ENCODE assay signal across 25 cellular contexts in genomic region chr6:152225231-152225934, GRCh38.
DNase-seq lines count a peak whose midpoint lies in the region; FAIRE-seq and TF ChIP-seq lines count a peak whose summit lies in the region.
"Had no signal": no experiment of that assay in that cellular context is flagged by ENCODE, and none has a peak within 500 bp of the region (broad histone marks: within the 10 kb centered on the region; RNA-seq: fewer than 3 reads in every experiment).

No MANE protein-coding gene starts in this region.

- H3K9me3 ChIP-seq in sigmoid colon (peaks cover 3 to 9% (median 6%) of the 10 kb centered on the region in 4 donors), small intestine (ENCODE audit: control insufficient read depth, low read depth) (no peaks in the 10 kb centered on the region), kidney (ENCODE audit: control insufficient read depth in 1 of 2, low read length in 2 of 2) (peaks cover 0 to 6% of the 10 kb centered on the region in 2 donors)
- H3K9me3 ChIP-seq: BE2C had no signal

- intact Hi-C loops in sigmoid colon (cut with DNase I): loop anchor here (5.0 kb wide), 1 partner anchor 52 kb away; no protein-coding TSS in a partner anchor
- intact Hi-C loops in kidney (cut with DNase I): loop anchor here (10.0 kb wide), 1 partner anchor 119 kb away; no protein-coding TSS in a partner anchor

- H3K4me3 ChIP-seq in fibroblast of villous mesenchyme (ENCODE audit: low read depth, low read length) (no peak overlapping the region), sigmoid colon (no peak overlapping the region), small intestine (ENCODE audit: low read depth in 1 of 2, low read length in 2 of 2) (no peak overlapping the region), kidney (ENCODE audit: low read length in 2 of 2) (no peak overlapping the region)
- H3K4me3 ChIP-seq: GM12878 had no signal

- FAIRE-seq in small intestine (lab: Jason Lieb, UNC) (no peak), kidney (lab: Jason Lieb, UNC) (no peak)
- FAIRE-seq: GM12878, TTC549 had no signal

- TF ChIP-seq POLR2A in sigmoid colon (IDR thresholded peaks at IDR 0.05): no peak

- peaks cover 17 to 76% (median 38%) of the 10 kb centered on the region in 4 donors for H3K36me3 ChIP-seq in sigmoid colon
- peaks cover 0 to 11% of the 10 kb centered on the region in 2 donors for H3K36me3 ChIP-seq in small intestine (ENCODE audit: control insufficient read depth in 2 of 2, insufficient read depth in 2 of 2, low read length in 2 of 2)
- H3K36me3 ChIP-seq in kidney (ENCODE audit: control insufficient read depth in 1 of 2, insufficient read depth in 2 of 2, low read length in 2 of 2): peaks cover 35 to 47% of the 10 kb centered on the region in 2 donors

- no peak overlapping the region for H3K9ac ChIP-seq in kidney (ENCODE audit: low read length in 2 of 2)
- H3K9ac ChIP-seq: parathyroid adenoma had no signal

- no peak for TF ChIP-seq EP300 in sigmoid colon (IDR thresholded peaks at IDR 0.05)

- WGBS in sigmoid colon, 2 donors: 80 to 86% methylated on average over 7 of the region's 7 CpGs
- WGBS in small intestine, 3 donors: 73 to 86% (median 81%) methylated on average over 7 of the region's 7 CpGs

- peak overlapping the region in 3 of 4 donors; percentile 36 to 67 (median 38) for H3K27ac ChIP-seq in sigmoid colon
- H3K27ac ChIP-seq in small intestine (ENCODE audit: low read depth in 1 of 2, low read length in 1 of 2): no peak overlapping the region
- H3K27ac ChIP-seq in kidney (ENCODE audit: low read depth in 2 of 2, low read length in 2 of 2): no peak overlapping the region
- H3K27ac ChIP-seq: 22Rv1, parathyroid adenoma had no signal

- TF ChIP-seq CTCF in fibroblast of villous mesenchyme (IDR thresholded peaks at IDR 0.05; ENCODE audit: insufficient read depth, low read depth, low read length): no peak
- TF ChIP-seq CTCF in sigmoid colon (IDR thresholded peaks at IDR 0.05): no peak
- TF ChIP-seq CTCF in kidney (IDR thresholded peaks at IDR 0.05; ENCODE audit: borderline replicate concordance, extremely low read depth, insufficient read depth): no peak

- H3K27me3 ChIP-seq in sigmoid colon (no peaks in the 10 kb centered on the region), small intestine (ENCODE audit: control insufficient read depth in 2 of 2, insufficient read depth in 2 of 2, low read length in 2 of 2) (no peaks in the 10 kb centered on the region)
- H3K27me3 ChIP-seq: BE2C had no signal

- DNase-seq in DMS53 (lab: John Stamatoyannopoulos, UW) (peak; percentile 20), DMS53 treated with DMSO at 0.1 percent for 48 hours (lab: John Stamatoyannopoulos, UW; ENCODE audit: unreplicated experiment) (no peak), cerebellar cortex (ENCODE audit: low spot score) (peak; percentile 57), fibroblast of villous mesenchyme (ENCODE audit: low read depth) (peak; percentile 74), sigmoid colon (no peak), small intestine (no peak), GOT3 (lab: John Stamatoyannopoulos, UW) (no peak), kidney (no peak)
- DNase-seq: activated CD4-positive, alpha-beta T cell treated with anti-CD3 and anti-CD28 coated beads for 1 hour; activated CD8-positive, alpha-beta T cell treated with anti-CD3 and anti-CD28 coated beads for 36 hours; activated naive CD8-positive, alpha-beta T cell treated with anti-CD3 and anti-CD28 coated beads for 36 hours; BE2C; DND-41; effector CD8-positive, alpha-beta T cell; erythroblast; H7; head of caudate nucleus; natural killer cell; NCI-H1048; NCI-H1930; NCI-H69 had no signal

- peaks cover 0 to 9% (median 3%) of the 10 kb centered on the region in 4 donors for H3K4me1 ChIP-seq in sigmoid colon
- no peaks in the 10 kb centered on the region for H3K4me1 ChIP-seq in small intestine (ENCODE audit: control insufficient read depth in 2 of 2, insufficient read depth in 1 of 2, low read depth in 1 of 2, low read length in 1 of 2)
- H3K4me1 ChIP-seq in kidney (ENCODE audit: control insufficient read depth in 1 of 2, insufficient read depth in 1 of 2, low read depth in 1 of 2, low read length in 2 of 2): no peaks in the 10 kb centered on the region
- H3K4me1 ChIP-seq: BE2C, parathyroid adenoma had no signal

Comparison
In these comparisons a context has a peak if more than half of its experiments do, and no peak if none do; other contexts are left out.
1. DNase-seq: peak in DMS53 (single experiment), cerebellar cortex (single experiment) and fibroblast of villous mesenchyme (single experiment); none in DMS53 treated with DMSO at 0.1 percent for 48 hours (single experiment), sigmoid colon (single experiment), small intestine (single experiment), GOT3 (single experiment) and kidney (single experiment).
2. H3K27ac ChIP-seq: peak in sigmoid colon (3 of 4); none in small intestine (0 of 2) and kidney (0 of 2).